Comparison of ENCODE assay signal across 8 cellular contexts in the genomic region with DNA sequence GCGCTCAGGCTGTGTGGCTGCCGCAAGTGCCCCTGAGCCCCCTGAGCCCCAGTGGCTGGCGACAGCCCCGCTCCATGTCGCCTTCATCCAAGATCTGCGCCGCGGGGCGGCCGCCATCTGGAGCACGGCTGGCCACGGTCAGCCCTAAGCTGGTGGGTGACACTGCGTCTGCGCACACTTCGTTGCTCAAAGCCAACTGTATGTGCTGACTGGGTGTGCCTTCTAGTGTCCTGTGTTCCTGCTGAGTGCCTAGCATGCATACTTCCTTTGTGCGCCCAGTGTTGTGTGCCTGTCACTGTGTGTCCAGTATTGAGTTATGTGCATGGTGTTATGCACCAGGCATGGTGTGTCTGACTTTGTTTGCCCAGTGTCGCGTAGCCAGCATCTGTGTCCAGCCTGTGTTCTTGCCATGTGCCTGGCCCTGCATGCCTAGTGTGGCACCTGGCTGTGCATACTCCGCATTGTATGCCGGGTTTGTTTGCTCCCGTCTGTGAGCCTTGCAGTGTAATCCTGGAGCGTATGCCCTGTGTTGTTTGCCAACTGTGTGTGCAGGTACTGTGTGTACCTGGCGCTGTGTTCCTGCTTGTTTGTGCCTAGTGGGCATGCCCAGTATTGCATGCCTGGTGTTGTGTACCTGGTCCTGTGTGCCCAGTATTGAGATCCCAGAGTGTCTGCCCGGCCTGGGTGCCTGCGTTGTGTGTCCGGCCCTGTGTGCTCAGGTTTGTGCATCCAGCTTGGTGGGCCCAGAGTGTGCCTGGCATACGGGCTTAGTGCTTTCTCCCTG. TPM values are rescaled to one million over a fixed set of nuclear protein-coding genes. Genes with fewer than 3 reads are reported as not detected.
A peak's percentile ranks its signal among the peaks of the same experiment; 100 is the strongest.
DNase-seq lines count a peak whose midpoint lies in the region; ATAC-seq, FAIRE-seq and TF ChIP-seq lines count a peak whose summit lies in the region.

No MANE protein-coding gene starts in this region.

- FAIRE-seq in HTR-8/SVneo (lab: Jason Lieb, UNC): peak; percentile 26

- H3K27me3 ChIP-seq in BE2C: no peaks in the 10 kb centered on the region
- H3K27me3 ChIP-seq in right lobe of liver: no peaks in the 10 kb centered on the region

- H3K9me3 ChIP-seq in BE2C: no peaks in the 10 kb centered on the region
- no peaks in the 10 kb centered on the region for H3K9me3 ChIP-seq in right lobe of liver

- H3K9me3 Mint-ChIP-seq in activated T-cell treated with anti-CD3 and anti-CD28 coated beads, Interleukin-2, amount 50 U/mL, for 72 hours: no peaks in the 10 kb centered on the region

- H3K27me3 Mint-ChIP-seq in activated T-cell treated with anti-CD3 and anti-CD28 coated beads, Interleukin-2, amount 50 U/mL, for 72 hours (ENCODE audit: low read depth): peaks cover 40% of the 10 kb centered on the region

- DNase-seq in BE2C: peak; percentile 65
- no peak for DNase-seq in HTR-8/SVneo (ENCODE audit: insufficient read length, low spot score)
- DNase-seq in activated T-cell treated with anti-CD3 and anti-CD28 coated beads, Interleukin-2, amount 50 U/mL, for 72 hours: peak in 1 of 2 donors; percentile 20
- no peak for DNase-seq in right lobe of liver
- no peak for DNase-seq in amniotic stem cell (lab: John Stamatoyannopoulos, UW)

- intact Hi-C loops in right lobe of liver (cut with DNase I): no loop called here

- peak overlapping the region; percentile 31 to 47 for H3K4me3 Mint-ChIP-seq in activated T-cell treated with anti-CD3 and anti-CD28 coated beads, Interleukin-2, amount 50 U/mL, for 72 hours

- H3K4me3 ChIP-seq in BE2C (ENCODE audit: low read depth, low read length): peak overlapping the region; percentile 66
- H3K4me3 ChIP-seq in right lobe of liver: no peak overlapping the region

- TF ChIP-seq CTCF in BE2C (IDR thresholded peaks at IDR 0.05; ENCODE audit: low read depth, low read length) (peak; percentile 45; the same call in 1 of the 2 replicates), right lobe of liver (IDR thresholded peaks at IDR 0.05) (no peak)

- no peak for TF ChIP-seq POLR2A in right lobe of liver (IDR thresholded peaks at IDR 0.05)

- ATAC-seq in activated T-cell treated with anti-CD3 and anti-CD28 coated beads, Interleukin-2, amount 50 U/mL, for 72 hours (replicated peaks in 1 of 2): peak in 1 of 2 donors; percentile 41
- ATAC-seq in right lobe of liver (peak; percentile 20 to 39 (median 31)), HG02642 (IDR thresholded peaks at IDR 0.05; ENCODE audit: poor library complexity, unreplicated experiment) (no peak), GM19452 (IDR thresholded peaks at IDR 0.05; ENCODE audit: unreplicated experiment) (no peak)
- no peak for ATAC-seq in activated CD4-positive, CD25-positive, alpha-beta regulatory T cell treated with anti-CD3 and anti-CD28 coated beads, Interleukin-2, amount 50 U/mL, for 24 hours

- WGBS in right lobe of liver (ENCODE audit: insufficient coverage, low coverage, low lambda C conversion rate, missing lambda C conversion rate): no CpG with 5 or more reads among the region's 27 CpGs

- peaks cover 17% of the 10 kb centered on the region for H3K4me1 Mint-ChIP-seq in activated T-cell treated with anti-CD3 and anti-CD28 coated beads, Interleukin-2, amount 50 U/mL, for 72 hours (ENCODE audit: low read depth)

- H3K27ac ChIP-seq in right lobe of liver: no peak overlapping the region

- no peaks in the 10 kb centered on the region for H3K36me3 Mint-ChIP-seq in activated T-cell treated with anti-CD3 and anti-CD28 coated beads, Interleukin-2, amount 50 U/mL, for 72 hours (ENCODE audit: insufficient read depth in 2 of 2)

- H3K4me1 ChIP-seq in BE2C: no peaks in the 10 kb centered on the region; the same call in none of the 2 replicates
- peaks cover 0 to 6% (median 0%) of the 10 kb centered on the region in 4 donors for H3K4me1 ChIP-seq in right lobe of liver

- H3K36me3 ChIP-seq in BE2C (no peaks in the 10 kb centered on the region), right lobe of liver (no peaks in the 10 kb centered on the region)

- H3K27ac Mint-ChIP-seq in activated T-cell treated with anti-CD3 and anti-CD28 coated beads, Interleukin-2, amount 50 U/mL, for 72 hours: no peak overlapping the region

RNA-seq across cellular contexts. Expression of gene CHRNA7, which starts 54.7 kb away (rescaled TPM):
- polyA plus RNA-seq in BE2C (2012; ENCODE audit: insufficient read depth, insufficient read length, low read depth): 39.7 TPM
- under 1 TPM; 0.46 to 0.51 TPM for total RNA-seq in activated T-cell treated with anti-CD3 and anti-CD28 coated beads, Interleukin-2, amount 50 U/mL, for 72 hours
- total RNA-seq in right lobe of liver: under 1 TPM in 2 of 6 experiments, not detected in 4; 0.35 to 0.39 TPM

Comparison
In these comparisons a context has a peak if more than half of its experiments do, and no peak if none do; other contexts are left out.
1. ATAC-seq: peak in right lobe of liver (4 of 4); none in HG02642 (single experiment), activated CD4-positive, CD25-positive, alpha-beta regulatory T cell treated with anti-CD3 and anti-CD28 coated beads, Interleukin-2, amount 50 U/mL, for 24 hours (0 of 2) and GM19452 (single experiment).